14 cellular contexts compared by ENCODE assay signal in genomic region chr9:69181908-69182353, GRCh38. TPM values are rescaled to one million over a fixed set of nuclear protein-coding genes. Genes with fewer than 3 reads are reported as not detected.
A peak's percentile ranks its signal among the peaks of the same experiment; 100 is the strongest.
DNase-seq lines count a peak whose midpoint lies in the region; FAIRE-seq and TF ChIP-seq lines count a peak whose summit lies in the region.
"Had no signal": no experiment of that assay in that cellular context is flagged by ENCODE, and none has a peak within 500 bp of the region (broad histone marks: within the 10 kb centered on the region; RNA-seq: fewer than 3 reads in every experiment).

No MANE protein-coding gene starts in this region.

- H3K4me3 ChIP-seq in fibroblast of villous mesenchyme (ENCODE audit: low read depth, low read length) (no peak overlapping the region), vagina (no peak overlapping the region)
- H3K4me3 ChIP-seq: Peyer's patch had no signal

- no peak for DNase-seq in GM12892 (ENCODE audit: insufficient read length)
- DNase-seq in SKM-1 treated with dmso at 0.1 percent for 144 hours (lab: John Stamatoyannopoulos, UW; ENCODE audit: unreplicated experiment) = peak; percentile 51
- peak; percentile 93 for DNase-seq in fibroblast of villous mesenchyme (ENCODE audit: low read depth)
- peak; percentile 79 for DNase-seq in pons (ENCODE audit: low spot score)
- no peak for DNase-seq in NCI-H82 treated with DMSO at 0.1 percent for 48 hours (lab: John Stamatoyannopoulos, UW; ENCODE audit: unreplicated experiment)
- DNase-seq in RWPE1 (ENCODE audit: low spot score) = no peak
- no peak for DNase-seq in NK-92 (lab: John Stamatoyannopoulos, UW; ENCODE audit: unreplicated experiment)
- no peak for DNase-seq in vagina (ENCODE audit: extremely low spot score in 2 of 2)
- DNase-seq: activated CD8-positive, alpha-beta memory T cell treated with anti-CD3 and anti-CD28 coated beads, Interleukin-2, amount 50 U/mL, for 4 hours; DMS153; effector CD4-positive, alpha-beta T cell; Peyer's patch had no signal

- intact Hi-C loops in vagina (cut with DNase I) = no loop called here

- peaks cover 25% of the 10 kb centered on the region for H3K4me1 ChIP-seq in vagina

- TF ChIP-seq POLR2A in GM12892 (IDR thresholded peaks at IDR 0.05; ENCODE audit: low read depth, low read length) = no peak
- no peak for TF ChIP-seq POLR2A in vagina (IDR thresholded peaks at IDR 0.05)

- POLR2A ChIA-PET in RWPE1 (lab: Yijun Ruan, JAX; ENCODE audit: low non-redundant PET) = no interaction called here

- H3K36me3 ChIP-seq in vagina = no peaks in the 10 kb centered on the region

- no peak for TF ChIP-seq CTCF in fibroblast of villous mesenchyme (IDR thresholded peaks at IDR 0.05; ENCODE audit: insufficient read depth, low read depth, low read length)
- no peak for TF ChIP-seq CTCF in RWPE1 (conservative IDR thresholded peaks at IDR 0.05; ENCODE audit: low read depth)
- TF ChIP-seq CTCF in vagina (IDR thresholded peaks at IDR 0.05) = no peak

- CTCF ChIA-PET in RWPE1 (lab: Yijun Ruan, JAX) = interaction anchor here (0.6 kb wide), 1 partner anchor 16 kb away, joined by 4 read pairs; no protein-coding TSS in a partner anchor

- no peak overlapping the region for H3K27ac ChIP-seq in RWPE1
- H3K27ac ChIP-seq in vagina = no peak overlapping the region
- H3K27ac ChIP-seq: KMS-11 had no signal

- peak; percentile 42 for FAIRE-seq in GM12892 (lab: Jason Lieb, UNC)
- FAIRE-seq: islet of Langerhans had no signal

- H3K9me3 ChIP-seq in vagina = no peaks in the 10 kb centered on the region
- H3K9me3 ChIP-seq: Peyer's patch had no signal

- H3K27me3 ChIP-seq in vagina = no peaks in the 10 kb centered on the region
- H3K27me3 ChIP-seq: Peyer's patch had no signal

RNA-seq across cellular contexts. Expression of gene TJP2, which starts 7.9 kb away (rescaled TPM):
- polyA plus RNA-seq in GM12892 (2012; ENCODE audit: missing spikeins) = 33.6 TPM
- 15.1 and 18.1 TPM in 2 replicates for total RNA-seq in fibroblast of villous mesenchyme
- 68.3 TPM for total RNA-seq in vagina

Comparison
In these comparisons a context has a peak if more than half of its experiments do, and no peak if none do; other contexts are left out.
1. DNase-seq: peak in SKM-1 treated with dmso at 0.1 percent for 144 hours (single experiment), fibroblast of villous mesenchyme (single experiment) and pons (single experiment); none in GM12892 (single experiment), NCI-H82 treated with DMSO at 0.1 percent for 48 hours (single experiment), RWPE1 (single experiment), NK-92 (single experiment) and vagina (0 of 2).